16 cellular contexts compared by ENCODE assay signal in genomic region chr1:56185493-56185892, GRCh38.
DNase-seq lines count a peak whose midpoint lies in the region; ATAC-seq and TF ChIP-seq lines count a peak whose summit lies in the region.
"Had no signal": no experiment of that assay in that cellular context is flagged by ENCODE, and none has a peak within 500 bp of the region (broad histone marks: within the 10 kb centered on the region; RNA-seq: fewer than 3 reads in every experiment).

No MANE protein-coding gene starts in this region.

- H3K36me3 ChIP-seq in adipocyte (ENCODE audit: control insufficient read depth, insufficient read depth, low read length, severe bottlenecking): no peaks in the 10 kb centered on the region

- no peak for TF ChIP-seq CTCF in nephron (IDR thresholded peaks at IDR 0.05; ENCODE audit: unreplicated experiment in 3 of 3)

- no peak overlapping the region for H3K27ac ChIP-seq in right cardiac atrium (ENCODE audit: low read length)
- H3K27ac ChIP-seq: A549 had no signal

- H3K4me1 Mint-ChIP-seq in nephron: peaks cover 43% of the 10 kb centered on the region
- no peaks in the 10 kb centered on the region for H3K4me1 Mint-ChIP-seq in activated CD4-positive, alpha-beta T cell treated with anti-CD3 and anti-CD28 coated beads, Interleukin-2, amount 10 ng/mL, durations not matched to agents 24 days and 14 days

- H3K4me1 ChIP-seq in adipocyte (ENCODE audit: control insufficient read depth, insufficient read depth, low read length) (peaks cover 26% of the 10 kb centered on the region), right cardiac atrium (ENCODE audit: control insufficient read depth, insufficient read depth, low read length) (peaks cover 5% of the 10 kb centered on the region)

- H3K9me3 ChIP-seq in adipocyte (ENCODE audit: control insufficient read depth, low read length) (no peaks in the 10 kb centered on the region), right cardiac atrium (ENCODE audit: control insufficient read depth, low read length) (no peaks in the 10 kb centered on the region)
- H3K9me3 ChIP-seq: A549 had no signal

- no peaks in the 10 kb centered on the region for H3K27me3 Mint-ChIP-seq in nephron (ENCODE audit: low read depth)
- no peaks in the 10 kb centered on the region for H3K27me3 Mint-ChIP-seq in activated CD4-positive, alpha-beta T cell treated with anti-CD3 and anti-CD28 coated beads, Interleukin-2, amount 10 ng/mL, durations not matched to agents 24 days and 14 days

- intact Hi-C loops in activated CD4-positive, alpha-beta T cell treated with anti-CD3 and anti-CD28 coated beads, Interleukin-2, amount 10 ng/mL, durations not matched to agents 24 days and 14 days (cut with micrococcal nuclease): no loop called here
- intact Hi-C loops in right cardiac atrium (cut with DNase I): no loop called here

- 98% methylated on average over 2 of the region's 2 CpGs for WGBS in right cardiac atrium

- peak overlapping the region; percentile 54 to 78 (median 64) for H3K27ac Mint-ChIP-seq in nephron
- no peak overlapping the region for H3K27ac Mint-ChIP-seq in activated CD4-positive, alpha-beta T cell treated with anti-CD3 and anti-CD28 coated beads, Interleukin-2, amount 10 ng/mL, durations not matched to agents 24 days and 14 days
- H3K27ac Mint-ChIP-seq: CD14-positive monocyte; CD8-positive, alpha-beta T cell; H9 had no signal

- no peaks in the 10 kb centered on the region for H3K9me3 Mint-ChIP-seq in nephron
- H3K9me3 Mint-ChIP-seq in activated CD4-positive, alpha-beta T cell treated with anti-CD3 and anti-CD28 coated beads, Interleukin-2, amount 10 ng/mL, durations not matched to agents 24 days and 14 days: no peaks in the 10 kb centered on the region
- H3K9me3 Mint-ChIP-seq: CD8-positive, alpha-beta T cell; H9 had no signal

- no peak overlapping the region for H3K4me3 Mint-ChIP-seq in nephron
- H3K4me3 Mint-ChIP-seq in activated CD4-positive, alpha-beta T cell treated with anti-CD3 and anti-CD28 coated beads, Interleukin-2, amount 10 ng/mL, durations not matched to agents 24 days and 14 days: no peak overlapping the region
- H3K4me3 Mint-ChIP-seq: CD14-positive monocyte; CD8-positive, alpha-beta T cell; H9 had no signal

- DNase-seq in NCI-H69 (lab: John Stamatoyannopoulos, UW) (peak; percentile 5), adipocyte (ENCODE audit: low read depth) (peak; percentile 46), right cardiac atrium (no peak), MV-4-11 (lab: John Stamatoyannopoulos, UW) (no peak)
- DNase-seq in activated CD4-positive, alpha-beta T cell treated with anti-CD3 and anti-CD28 coated beads, Interleukin-2, amount 10 ng/mL, durations not matched to agents 24 days and 14 days: no peak
- DNase-seq in stimulated activated naive CD4-positive, alpha-beta T cell (lab: John Stamatoyannopoulos, UW): no peak
- DNase-seq: CD8-positive, alpha-beta T cell; COR-L47; DMS153; DMS79 treated with DMSO at 0.1 percent for 48 hours; GDM1; GOT3; H9 had no signal

- no peaks in the 10 kb centered on the region for H3K36me3 Mint-ChIP-seq in nephron (ENCODE audit: low read depth)
- H3K36me3 Mint-ChIP-seq in activated CD4-positive, alpha-beta T cell treated with anti-CD3 and anti-CD28 coated beads, Interleukin-2, amount 10 ng/mL, durations not matched to agents 24 days and 14 days (ENCODE audit: low read depth): no peaks in the 10 kb centered on the region
- H3K36me3 Mint-ChIP-seq: CD14-positive monocyte; CD8-positive, alpha-beta T cell had no signal

- H3K4me3 ChIP-seq in adipocyte (ENCODE audit: low read length) (no peak overlapping the region), right cardiac atrium (ENCODE audit: low read length) (no peak overlapping the region)
- H3K4me3 ChIP-seq: A549 had no signal

- H3K27me3 ChIP-seq in adipocyte (replicated peaks; ENCODE audit: control insufficient read depth, insufficient read depth, low read length): no peaks in the 10 kb centered on the region
- no peaks in the 10 kb centered on the region for H3K27me3 ChIP-seq in right cardiac atrium (ENCODE audit: control insufficient read depth, insufficient read depth)

- ATAC-seq in right cardiac atrium: no peak
- ATAC-seq: A549; CD8-positive, alpha-beta T cell had no signal

- no peak overlapping the region for H3K9ac ChIP-seq in adipocyte (ENCODE audit: low read length)

Comparison
In these comparisons a context has a peak if more than half of its experiments do, and no peak if none do; other contexts are left out.
1. DNase-seq: peak in NCI-H69 (single experiment) and adipocyte (single experiment); none in activated CD4-positive, alpha-beta T cell treated with anti-CD3 and anti-CD28 coated beads, Interleukin-2, amount 10 ng/mL, durations not matched to agents 24 days and 14 days (single experiment), right cardiac atrium (0 of 3), stimulated activated naive CD4-positive, alpha-beta T cell (0 of 6) and MV-4-11 (single experiment).